In genomic region chr9:69867081-69867814, GRCh38 we compare ENCODE assay signal across 22 cellular contexts. TPM values are rescaled to one million over a fixed set of nuclear protein-coding genes. Genes with fewer than 3 reads are reported as not detected.
DNase-seq lines count a peak whose midpoint lies in the region; ATAC-seq and TF ChIP-seq lines count a peak whose summit lies in the region.
"Had no signal": no experiment of that assay in that cellular context is flagged by ENCODE, and none has a peak within 500 bp of the region (broad histone marks: within the 10 kb centered on the region; RNA-seq: fewer than 3 reads in every experiment).

No MANE protein-coding gene starts in this region.

- no peak for TF ChIP-seq POLR2A in esophagus muscularis mucosa (IDR thresholded peaks at IDR 0.05; ENCODE audit: low read depth)

- no peak overlapping the region for H3K4me3 ChIP-seq in BE2C (ENCODE audit: low read depth, low read length)
- no peak overlapping the region for H3K4me3 ChIP-seq in esophagus muscularis mucosa
- H3K4me3 ChIP-seq: K562 had no signal

- intact Hi-C loops in esophagus muscularis mucosa (cut with DNase I): no loop called here

- DNase-seq in BE2C (peak; percentile 28), SK-N-DZ (ENCODE audit: low spot score) (peak; percentile 58), dermis blood vessel endothelial cell (peak; percentile 78), lung microvascular endothelial cell (ENCODE audit: low read depth in 2 of 2) (peak; percentile 43 to 59), esophagus muscularis mucosa (ENCODE audit: extremely low spot score) (no peak), LoVo (ENCODE audit: low spot score) (no peak)
- DNase-seq: Caco-2; CD4-positive, alpha-beta T cell; GOT3; NCI-H1417; NCI-H187; NCI-H2107; NCI-H2227 treated with DMSO at 0.1 percent for 48 hours; NCI-H510A treated with DMSO at 0.1 percent for 48 hours; NCI-H82; PC-3; RPMI8226; SIG-M5 had no signal

- no peak for TF ChIP-seq EP300 in esophagus muscularis mucosa (IDR thresholded peaks at IDR 0.05)

- ATAC-seq in HG02571 (IDR thresholded peaks at IDR 0.05; ENCODE audit: unreplicated experiment): no peak
- ATAC-seq in HG02938 (IDR thresholded peaks at IDR 0.05; ENCODE audit: unreplicated experiment): no peak
- ATAC-seq: HCT116, K562, PC-3 had no signal

- H3K9me3 ChIP-seq in BE2C (no peaks in the 10 kb centered on the region), esophagus muscularis mucosa (no peaks in the 10 kb centered on the region)
- H3K9me3 ChIP-seq: Caco-2 had no signal

- 91% methylated on average over 4 of the region's 4 CpGs for WGBS in esophagus muscularis mucosa

- H3K36me3 ChIP-seq in BE2C (no peaks in the 10 kb centered on the region), esophagus muscularis mucosa (no peaks in the 10 kb centered on the region)

- H3K27ac ChIP-seq in esophagus muscularis mucosa (replicated peaks in 1 of 4): no peak overlapping the region

- TF ChIP-seq CTCF in BE2C (IDR thresholded peaks at IDR 0.05; ENCODE audit: low read depth, low read length) (peak; percentile 13; the same call in 1 of the 2 replicates), esophagus muscularis mucosa (IDR thresholded peaks at IDR 0.05) (no peak)

- H3K4me1 ChIP-seq in BE2C: peaks cover 22% of the 10 kb centered on the region
- no peaks in the 10 kb centered on the region for H3K4me1 ChIP-seq in esophagus muscularis mucosa
- H3K4me1 ChIP-seq: Caco-2 had no signal

- no peaks in the 10 kb centered on the region for H3K27me3 ChIP-seq in BE2C
- no peaks in the 10 kb centered on the region for H3K27me3 ChIP-seq in esophagus muscularis mucosa

RNA-seq across cellular contexts. Expression of gene CFAP95, which starts 46.6 kb away (rescaled TPM):
- polyA plus RNA-seq in BE2C (2012; ENCODE audit: insufficient read depth, insufficient read length, low read depth): not detected
- polyA plus RNA-seq in SK-N-DZ (2014; cell fraction: cytosol; rRNA removed): not detected in 2 replicates
- 0.29 and 0.99 TPM in 2 replicates for polyA plus RNA-seq in SK-N-DZ (2014; cell fraction: nucleus; rRNA removed)
- total RNA-seq in dermis blood vessel endothelial cell: not detected in 2 replicates
- not detected in 2 replicates for total RNA-seq in lung microvascular endothelial cell
- not detected for total RNA-seq in esophagus muscularis mucosa
- total RNA-seq: Caco-2; CD4-positive, alpha-beta T cell; PC-3 had no signal

Comparison
In these comparisons a context has a peak if more than half of its experiments do, and no peak if none do; other contexts are left out.
1. DNase-seq: peak in BE2C (single experiment), SK-N-DZ (single experiment), dermis blood vessel endothelial cell (single experiment) and lung microvascular endothelial cell (2 of 2); none in esophagus muscularis mucosa (single experiment) and LoVo (single experiment).